ENCODE assay signal across 6 cellular contexts in the genomic region with DNA sequence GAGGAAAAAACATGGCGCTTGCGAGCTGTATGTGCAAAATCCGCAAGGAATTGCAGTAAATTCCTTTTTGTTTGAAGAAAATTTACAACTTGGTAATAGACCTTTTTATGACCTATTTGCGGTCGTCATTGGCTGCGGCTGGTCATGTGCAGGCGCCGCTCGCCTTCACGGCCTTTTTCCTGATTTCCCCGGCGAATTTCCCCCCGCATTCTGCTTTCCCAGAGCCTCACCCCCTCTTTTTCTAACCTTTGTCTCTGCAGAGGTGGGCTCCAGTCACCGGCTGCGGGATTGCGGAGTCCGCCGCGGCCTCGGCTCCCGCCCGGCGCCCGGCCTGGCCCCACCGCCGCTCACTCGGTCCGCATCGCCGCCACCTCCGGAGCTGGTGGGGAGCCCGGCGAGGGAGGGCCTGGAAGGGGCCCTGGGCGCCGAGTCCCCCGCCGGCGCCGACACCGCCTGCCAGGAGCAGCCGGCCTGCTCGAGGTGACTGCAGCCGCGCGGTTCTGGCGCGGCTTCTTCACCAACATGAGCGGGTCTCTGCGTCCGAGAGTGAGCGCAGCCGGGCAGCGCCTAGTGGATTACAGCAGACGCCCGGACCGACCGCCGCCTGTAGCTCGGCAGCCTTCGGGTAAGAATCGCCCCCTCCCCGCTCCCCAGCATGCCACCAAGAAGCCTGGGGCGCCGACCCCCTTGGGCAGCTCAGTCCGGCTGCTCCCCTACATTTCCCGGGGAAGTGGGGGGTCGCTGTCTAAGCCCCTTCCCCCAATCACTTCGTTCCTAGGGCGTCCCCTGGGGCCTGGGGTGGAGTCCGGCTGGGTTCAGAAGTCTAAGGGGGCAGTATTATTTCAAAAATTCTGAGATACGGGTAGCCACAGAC. TPM values are rescaled to one million over a fixed set of nuclear protein-coding genes. Genes with fewer than 3 reads are reported as not detected.
DNase-seq lines count a peak whose midpoint lies in the region; ATAC-seq, FAIRE-seq and TF ChIP-seq lines count a peak whose summit lies in the region.

No MANE protein-coding gene starts in this region.

- H4K20me1 ChIP-seq in H1 (replicated peaks in 1 of 2; ENCODE audit: control insufficient read depth in 1 of 2, insufficient read depth in 2 of 2, low read length in 2 of 2) = peaks cover 6 to 30% of the 10 kb centered on the region in 2 experiments

- H2BK5ac ChIP-seq in H1 (ENCODE audit: low read depth, low read length) = no peak overlapping the region

- no peaks in the 10 kb centered on the region for H3K79me2 ChIP-seq in H1 (ENCODE audit: control insufficient read depth in 1 of 2, insufficient read depth in 2 of 2, low read length in 2 of 2)

- H4K8ac ChIP-seq in H1 (ENCODE audit: extremely low read depth, insufficient read depth, low read length) = no peak overlapping the region; the same call in 1 of the 2 replicates

- no peak for FAIRE-seq in H1 (lab: Jason Lieb, UNC)

- no peak for TF ChIP-seq CTCF in H1 (IDR thresholded peaks at IDR 0.05; ENCODE audit: control extremely low read depth in 1 of 3, insufficient read depth in 1 of 3, low read depth in 1 of 3, low read length in 3 of 3)

- no peak overlapping the region for H3K56ac ChIP-seq in H1 (replicated peaks; ENCODE audit: insufficient read length, low read depth, low read length)

- no peak overlapping the region for H4K91ac ChIP-seq in H1 (replicated peaks; ENCODE audit: insufficient read length, low read length)

- peaks cover 85 to 100% (median 96%) of the 10 kb centered on the region in 4 experiments for H3K27me3 ChIP-seq in H1 (replicated peaks in 1 of 4; ENCODE audit: control insufficient read depth in 3 of 4, extremely low read depth in 1 of 4, insufficient read depth in 3 of 4, low read length in 3 of 4)
- H3K27me3 ChIP-seq in skeletal muscle satellite cell (ENCODE audit: control insufficient read depth, insufficient read depth, low read length) = no peaks in the 10 kb centered on the region

- H2BK15ac ChIP-seq in H1 (ENCODE audit: low read length) = no peak overlapping the region

- H3K23ac ChIP-seq in H1 (ENCODE audit: insufficient read length) = no peak overlapping the region

- TF ChIP-seq RAD21 in H1 (IDR thresholded peaks at IDR 0.05 in 1 of 2, conservative IDR thresholded peaks at IDR 0.05 in 1 of 2; ENCODE audit: low read depth in 2 of 2, low read length in 2 of 2) = no peak

- H4K5ac ChIP-seq in H1 (ENCODE audit: insufficient read length, low read depth, low read length) = no peak overlapping the region

- H3K36me3 ChIP-seq in H1 (ENCODE audit: control insufficient read depth in 2 of 4, insufficient read depth in 4 of 4, low read length in 3 of 4) (peaks cover 0 to 12% (median 0%) of the 10 kb centered on the region in 4 experiments; a peak in 1 of 8 replicates), skeletal muscle satellite cell (ENCODE audit: insufficient read depth, low read length) (no peaks in the 10 kb centered on the region)

- peaks cover 3% of the 10 kb centered on the region; the same call in 1 of the 2 replicates for H3K23me2 ChIP-seq in H1 (ENCODE audit: low read depth, low read length)

- 3% methylated on average over 46 of the region's 71 CpGs; no CpG with 5 or more reads in 1 of the 2 experiments for WGBS in H1 (ENCODE audit: extremely low coverage in 1 of 2, insufficient coverage in 1 of 2, insufficient read length in 1 of 2, insufficient replicate concordance in 2 of 2, low coverage in 1 of 2, low lambda C conversion rate in 2 of 2, missing lambda C conversion rate in 1 of 2), 2 experiments

- DNase-seq in LoVo (ENCODE audit: low spot score) (peak; percentile 69), H1 (ENCODE audit: low read depth in 1 of 2, low spot score in 2 of 2) (peak in 1 of 2 experiments; percentile 68), left lobe of liver (ENCODE audit: low spot score) (no peak)

- POLR2A ChIA-PET in H1 (lab: Charles Lee; ENCODE audit: partially characterized antibody) = no interaction called here

- H3K4me3 ChIP-seq in H1 (ENCODE audit: extremely low read depth in 1 of 4, insufficient read depth in 2 of 4, low read depth in 3 of 4, low read length in 4 of 4) (peak overlapping the region; percentile 20 to 59 (median 24); a peak in 7 of 8 replicates), skeletal muscle satellite cell (ENCODE audit: low read length) (peak overlapping the region; percentile 86)

- H3K4me1 ChIP-seq in H1 (replicated peaks in 1 of 4; ENCODE audit: control insufficient read depth in 3 of 4, insufficient read depth in 4 of 4, low read length in 3 of 4) (peaks cover 0 to 9% (median 4%) of the 10 kb centered on the region in 4 experiments; a peak in 5 of 7 replicates), skeletal muscle satellite cell (ENCODE audit: control insufficient read depth, insufficient read depth, low read length) (peaks cover 3% of the 10 kb centered on the region)

- TF ChIP-seq EP300 in H1 (IDR thresholded peaks at IDR 0.05; ENCODE audit: borderline replicate concordance in 1 of 2, low read depth in 2 of 2, low read length in 2 of 2) = no peak

- H2AFZ ChIP-seq in H1 (ENCODE audit: low read length) = no peak overlapping the region

- H3K9me3 ChIP-seq in H1 (ENCODE audit: insufficient read depth in 2 of 2, low read depth in 1 of 2, low read length in 1 of 2) = no peaks in the 10 kb centered on the region
- H3K9me3 ChIP-seq in skeletal muscle satellite cell (replicated peaks; ENCODE audit: low read length) = no peaks in the 10 kb centered on the region

- H3K14ac ChIP-seq in H1 (ENCODE audit: insufficient read length) = no peak overlapping the region

- H2AK5ac ChIP-seq in H1 (ENCODE audit: low read depth, low read length) = no peak overlapping the region

- ATAC-seq in left lobe of liver (no peak), GM21723 (IDR thresholded peaks at IDR 0.05; ENCODE audit: unreplicated experiment) (no peak), HG03469 (IDR thresholded peaks at IDR 0.05; ENCODE audit: unreplicated experiment) (no peak)

- no peak overlapping the region for H2BK120ac ChIP-seq in H1 (replicated peaks; ENCODE audit: low read depth, low read length)

- H3K4me2 ChIP-seq in H1 (ENCODE audit: insufficient read depth in 1 of 2, low read depth in 2 of 2, low read length in 2 of 2) (peak overlapping the region; percentile 67 to 68), skeletal muscle satellite cell (ENCODE audit: low read length) (peak overlapping the region; percentile 90)

- H3K27ac ChIP-seq in H1 (ENCODE audit: low read depth, low read length) = no peak overlapping the region

- H2BK12ac ChIP-seq in H1 (ENCODE audit: low read depth, low read length) = no peak overlapping the region

- H3K9ac ChIP-seq in H1 (replicated peaks in 1 of 4; ENCODE audit: extremely low read depth in 1 of 4, low read depth in 3 of 4, low read length in 3 of 4) (no peak overlapping the region), skeletal muscle satellite cell (ENCODE audit: low read depth, low read length) (peak overlapping the region; percentile 86)

- no peak overlapping the region for H3K18ac ChIP-seq in H1 (ENCODE audit: extremely low read depth, low read length)

- no peak for TF ChIP-seq POLR2A in H1 (IDR thresholded peaks at IDR 0.05; ENCODE audit: control extremely low read depth in 1 of 2, low read depth in 2 of 2, low read length in 2 of 2)

- H2BK20ac ChIP-seq in H1 (ENCODE audit: low read length) = no peak overlapping the region

- no peaks in the 10 kb centered on the region for H3K79me1 ChIP-seq in H1 (ENCODE audit: low read depth, low read length)

- H3K4ac ChIP-seq in H1 (replicated peaks; ENCODE audit: insufficient read length, low read depth, low read length) = no peak overlapping the region

- CTCF ChIA-PET in H1 (lab: Charles Lee; ENCODE audit: partially characterized antibody) = interaction anchor here (0.6 to 10.0 kb wide), 11 partner anchors 10 to 718 kb away, joined by 3 to 111 read pairs (median 4); no protein-coding TSS in a partner anchor

RNA-seq across cellular contexts. Expression of a gene that starts 7.1 kb away (rescaled TPM):
- not detected in 2 replicates for total RNA-seq in H1 (2021; fragmentation: NEBNext Ultra II Directional; extraction: Animal tissue kit (Norgen Biotek cat#: 25700))
- polyA plus RNA-seq in H1 (2011; rRNA removed) = not detected in 2 replicates
- not detected for polyA plus RNA-seq in H1 (2011; cell fraction: cytosol; rRNA removed)
- polyA plus RNA-seq in H1 (2011; cell fraction: nucleus; rRNA removed) = not detected
- polyA plus RNA-seq in H1 (2012, experiment 1 of 2) = not detected in 4 replicates
- not detected for polyA plus RNA-seq in H1 (2012, experiment 2 of 2)
- not detected for polyA plus RNA-seq in H1 (2013, experiment 1 of 2)
- polyA plus RNA-seq in H1 (2013, experiment 2 of 2) = not detected
- polyA minus RNA-seq in H1 (2011; rRNA and poly(A)+ RNA removed) = not detected in 2 replicates
- polyA minus RNA-seq in H1 (2011; cell fraction: cytosol; rRNA and poly(A)+ RNA removed) = not detected
- polyA minus RNA-seq in H1 (2011; cell fraction: nucleus; rRNA and poly(A)+ RNA removed) = not detected
- total RNA-seq in skeletal muscle satellite cell (2012; rRNA removed) = 6.6 and 9.0 TPM in 2 replicates
- total RNA-seq in left lobe of liver = not detected

RNA-seq across cellular contexts. Expression of a gene that starts 14.1 kb away (rescaled TPM):
- not detected in 2 replicates for total RNA-seq in H1 (2021; fragmentation: NEBNext Ultra II Directional; extraction: Animal tissue kit (Norgen Biotek cat#: 25700))
- not detected in 2 replicates for polyA plus RNA-seq in H1 (2011; rRNA removed)
- polyA plus RNA-seq in H1 (2011; cell fraction: cytosol; rRNA removed) = not detected
- not detected for polyA plus RNA-seq in H1 (2011; cell fraction: nucleus; rRNA removed)
- not detected in 4 replicates for polyA plus RNA-seq in H1 (2012, experiment 1 of 2)
- not detected for polyA plus RNA-seq in H1 (2012, experiment 2 of 2)
- not detected for polyA plus RNA-seq in H1 (2013, experiment 1 of 2)
- polyA plus RNA-seq in H1 (2013, experiment 2 of 2) = not detected
- polyA minus RNA-seq in H1 (2011; rRNA and poly(A)+ RNA removed) = not detected in 2 replicates
- polyA minus RNA-seq in H1 (2011; cell fraction: cytosol; rRNA and poly(A)+ RNA removed) = not detected
- polyA minus RNA-seq in H1 (2011; cell fraction: nucleus; rRNA and poly(A)+ RNA removed) = not detected
- 1.1 and 1.3 TPM in 2 replicates for total RNA-seq in skeletal muscle satellite cell (2012; rRNA removed)
- not detected for total RNA-seq in left lobe of liver

RNA-seq across cellular contexts. Expression of a gene that starts 14.7 kb away (rescaled TPM):
- total RNA-seq in H1 (2021; fragmentation: NEBNext Ultra II Directional; extraction: Animal tissue kit (Norgen Biotek cat#: 25700)) = not detected in 2 replicates
- polyA plus RNA-seq in H1 (2011; rRNA removed) = not detected in 2 replicates
- polyA plus RNA-seq in H1 (2011; cell fraction: cytosol; rRNA removed) = not detected
- polyA plus RNA-seq in H1 (2011; cell fraction: nucleus; rRNA removed) = not detected
- polyA plus RNA-seq in H1 (2012, experiment 1 of 2) = not detected in 4 replicates
- polyA plus RNA-seq in H1 (2012, experiment 2 of 2) = not detected
- polyA plus RNA-seq in H1 (2013, experiment 1 of 2) = not detected
- not detected for polyA plus RNA-seq in H1 (2013, experiment 2 of 2)
- polyA minus RNA-seq in H1 (2011; rRNA and poly(A)+ RNA removed) = not detected in 2 replicates
- not detected for polyA minus RNA-seq in H1 (2011; cell fraction: cytosol; rRNA and poly(A)+ RNA removed)
- not detected for polyA minus RNA-seq in H1 (2011; cell fraction: nucleus; rRNA and poly(A)+ RNA removed)
- 1.1 and 2.5 TPM in 2 replicates for total RNA-seq in skeletal muscle satellite cell (2012; rRNA removed)
- total RNA-seq in left lobe of liver = not detected

RNA-seq across cellular contexts. Expression of a gene that starts 20.0 kb away (rescaled TPM):
- total RNA-seq in H1 (2021; fragmentation: NEBNext Ultra II Directional; extraction: Animal tissue kit (Norgen Biotek cat#: 25700)) = not detected in 2 replicates
- polyA plus RNA-seq in H1 (2011; rRNA removed) = not detected in 2 replicates
- polyA plus RNA-seq in H1 (2011; cell fraction: cytosol; rRNA removed) = not detected
- not detected for polyA plus RNA-seq in H1 (2011; cell fraction: nucleus; rRNA removed)
- not detected in 4 replicates for polyA plus RNA-seq in H1 (2012, experiment 1 of 2)
- polyA plus RNA-seq in H1 (2012, experiment 2 of 2) = not detected
- polyA plus RNA-seq in H1 (2013, experiment 1 of 2) = not detected
- not detected for polyA plus RNA-seq in H1 (2013, experiment 2 of 2)
- polyA minus RNA-seq in H1 (2011; rRNA and poly(A)+ RNA removed) = not detected in 2 replicates
- polyA minus RNA-seq in H1 (2011; cell fraction: cytosol; rRNA and poly(A)+ RNA removed) = not detected
- polyA minus RNA-seq in H1 (2011; cell fraction: nucleus; rRNA and poly(A)+ RNA removed) = not detected
- 0.22 and 0.25 TPM in 2 replicates for total RNA-seq in skeletal muscle satellite cell (2012; rRNA removed)
- total RNA-seq in left lobe of liver = not detected

RNA-seq across cellular contexts. Expression of a gene that starts 20.5 kb away (rescaled TPM):
- not detected in 2 replicates for total RNA-seq in H1 (2021; fragmentation: NEBNext Ultra II Directional; extraction: Animal tissue kit (Norgen Biotek cat#: 25700))
- polyA plus RNA-seq in H1 (2011; rRNA removed) = not detected in 2 replicates
- polyA plus RNA-seq in H1 (2011; cell fraction: cytosol; rRNA removed) = not detected
- not detected for polyA plus RNA-seq in H1 (2011; cell fraction: nucleus; rRNA removed)
- polyA plus RNA-seq in H1 (2012, experiment 1 of 2) = not detected in 4 replicates
- not detected for polyA plus RNA-seq in H1 (2012, experiment 2 of 2)
- not detected for polyA plus RNA-seq in H1 (2013, experiment 1 of 2)
- not detected for polyA plus RNA-seq in H1 (2013, experiment 2 of 2)
- not detected in 2 replicates for polyA minus RNA-seq in H1 (2011; rRNA and poly(A)+ RNA removed)
- not detected for polyA minus RNA-seq in H1 (2011; cell fraction: cytosol; rRNA and poly(A)+ RNA removed)
- polyA minus RNA-seq in H1 (2011; cell fraction: nucleus; rRNA and poly(A)+ RNA removed) = not detected
- 1.1 and 2.8 TPM in 2 replicates for total RNA-seq in skeletal muscle satellite cell (2012; rRNA removed)
- total RNA-seq in left lobe of liver = not detected
